In genomic region chr5:170861855-170862766, GRCh38 we compare ENCODE assay signal across 8 cellular contexts. TPM values are rescaled to one million over a fixed set of nuclear protein-coding genes. Genes with fewer than 3 reads are reported as not detected.
DNase-seq lines count a peak whose midpoint lies in the region; ATAC-seq, FAIRE-seq and TF ChIP-seq lines count a peak whose summit lies in the region.

Gene RANBP17, plus strand, starts transcription at chr5:170862018.

- no peaks in the 10 kb centered on the region for H4K20me1 ChIP-seq in H9 (ENCODE audit: control insufficient read depth, insufficient read depth, insufficient read length)
- H4K20me1 ChIP-seq in PC-3 (ENCODE audit: low read length) = no peaks in the 10 kb centered on the region

- no peak for TF ChIP-seq EP300 in A549 (IDR thresholded peaks at IDR 0.05)

- H3K27ac ChIP-seq in A549 (peak within 1 kb of the TSS; percentile 88 to 99), H9 (ENCODE audit: insufficient read length, low read depth, low read length) (no peak within 1 kb of the TSS), PC-3 (ENCODE audit: low read length) (no peak within 1 kb of the TSS), lung (ENCODE audit: low read depth in 1 of 2, low read length in 1 of 2) (peak within 1 kb of the TSS in 1 of 2 donors; percentile 73), temporal lobe (ENCODE audit: low read depth, low read length) (no peak within 1 kb of the TSS)

- no peaks in the 10 kb centered on the region for H3F3A ChIP-seq in PC-3 (ENCODE audit: low read length, unreplicated experiment)

- peak; percentile 71 to 75 for DNase-seq in A549 (ENCODE audit: low read depth in 1 of 2, low spot score in 1 of 2)
- DNase-seq in H9 = peak; percentile 88
- peak; percentile 32 for DNase-seq in PC-3
- peak; percentile 65 for DNase-seq in lung (ENCODE audit: low spot score)

- H3K4me2 ChIP-seq in A549 = peak within 1 kb of the TSS; percentile 96
- peak within 1 kb of the TSS; percentile 95 for H3K4me2 ChIP-seq in H9 (ENCODE audit: insufficient read depth, insufficient read length, low read length)
- H3K4me2 ChIP-seq in PC-3 (ENCODE audit: low read length) = peak within 1 kb of the TSS; percentile 89

- H4K91ac ChIP-seq in H9 (ENCODE audit: insufficient read length, low read depth, low read length) = no peak within 1 kb of the TSS

- peaks cover 30% of the 10 kb centered on the region for H3K9me3 ChIP-seq in A549
- peaks cover 6% of the 10 kb centered on the region for H3K9me3 ChIP-seq in H9 (ENCODE audit: control insufficient read depth, low read depth, low read length)
- peaks cover 7% of the 10 kb centered on the region; the same call in 1 of the 2 replicates for H3K9me3 ChIP-seq in PC-3 (ENCODE audit: low read length)
- peaks cover 2% of the 10 kb centered on the region for H3K9me3 ChIP-seq in endocrine pancreas (ENCODE audit: control insufficient read depth, low read length)
- H3K9me3 ChIP-seq in lung (ENCODE audit: control insufficient read depth in 2 of 2, insufficient read depth in 1 of 2, low read length in 1 of 2) = peaks cover 4 to 5% of the 10 kb centered on the region in 2 donors

- ATAC-seq in A549 (peak; percentile 89 to 96), PC-3 (peak; percentile 77), lung (ENCODE audit: insufficient read depth, low FRiP score) (peak; percentile 78), GM19395 (IDR thresholded peaks at IDR 0.05; ENCODE audit: unreplicated experiment) (no peak), HG02840 (IDR thresholded peaks at IDR 0.05; ENCODE audit: low FRiP score, unreplicated experiment) (no peak)

- peaks cover 8% of the 10 kb centered on the region for H3K23me2 ChIP-seq in H9 (ENCODE audit: insufficient read length, low read depth, low read length, poor library complexity, severe bottlenecking)

- H3K27me3 ChIP-seq in H9 (ENCODE audit: insufficient read depth, low read length) = no peaks in the 10 kb centered on the region; the same call in 1 of the 2 replicates
- H3K27me3 ChIP-seq in PC-3 (ENCODE audit: low read length) = no peaks in the 10 kb centered on the region
- H3K27me3 ChIP-seq in endocrine pancreas (ENCODE audit: control insufficient read depth, insufficient read depth, low read length) = peaks cover 2% of the 10 kb centered on the region
- no peaks in the 10 kb centered on the region for H3K27me3 ChIP-seq in lung (ENCODE audit: control insufficient read depth, insufficient read depth)

- H3K23ac ChIP-seq in H9 (ENCODE audit: insufficient read length, low read depth, low read length) = no peak within 1 kb of the TSS

- no peak within 1 kb of the TSS for H4K8ac ChIP-seq in H9 (replicated peaks; ENCODE audit: insufficient read length, low read depth, low read length)

- H3K4me1 ChIP-seq in A549 (peaks cover 9% of the 10 kb centered on the region), H9 (ENCODE audit: insufficient read depth, low read length) (no peaks in the 10 kb centered on the region; the same call in 1 of the 2 replicates), PC-3 (ENCODE audit: insufficient read depth, low read length) (peaks cover 6% of the 10 kb centered on the region; the same call in 1 of the 2 replicates), endocrine pancreas (ENCODE audit: control insufficient read depth, insufficient read depth, low read length) (no peaks in the 10 kb centered on the region), lung (ENCODE audit: control insufficient read depth in 2 of 2, insufficient read depth in 2 of 2, low read length in 2 of 2) (peaks cover 2 to 5% of the 10 kb centered on the region in 2 donors)

- H2BK20ac ChIP-seq in H9 (ENCODE audit: low read depth, low read length, poor library complexity, severe bottlenecking) = no peak within 1 kb of the TSS

- TF ChIP-seq POLR2A in A549 (IDR thresholded peaks at IDR 0.05; ENCODE audit: low read length) = peak; percentile 67

- H3K36me3 ChIP-seq in PC-3 (ENCODE audit: low read depth, low read length) (no peaks in the 10 kb centered on the region), endocrine pancreas (ENCODE audit: control insufficient read depth, insufficient read depth, low read length) (no peaks in the 10 kb centered on the region), lung (ENCODE audit: control insufficient read depth in 2 of 2, insufficient read depth in 2 of 2, low read length in 2 of 2) (no peaks in the 10 kb centered on the region)

- H3K4me3 Mint-ChIP-seq in H9 = peak within 1 kb of the TSS; percentile 83 to 86

- H2AFZ ChIP-seq in H9 (ENCODE audit: low read length) (no peak within 1 kb of the TSS), PC-3 (ENCODE audit: low read length) (peak within 1 kb of the TSS; percentile 81)

- no peak for FAIRE-seq in A549 (lab: Jason Lieb, UNC)

- no peak within 1 kb of the TSS for H2BK120ac ChIP-seq in H9 (ENCODE audit: low read depth, low read length, poor library complexity, severe bottlenecking)

- CTCF ChIA-PET in A549 (lab: Yijun Ruan, JAX) = no interaction called here
- CTCF ChIA-PET in PC-3 (lab: Charles Lee) = no interaction called here

- no peak within 1 kb of the TSS for H2AK5ac ChIP-seq in H9 (ENCODE audit: insufficient read length, low read length)

- peak within 1 kb of the TSS; percentile 78 for H3K9ac ChIP-seq in H9 (ENCODE audit: extremely low read depth, insufficient read length, low read length)
- H3K9ac ChIP-seq in PC-3 (ENCODE audit: low read length) = peak within 1 kb of the TSS; percentile 69
- no peak within 1 kb of the TSS for H3K9ac ChIP-seq in endocrine pancreas (ENCODE audit: control insufficient read depth, insufficient read depth, low read length)

- no peak within 1 kb of the TSS for H3K56ac ChIP-seq in H9 (ENCODE audit: insufficient read length, low read depth, low read length)

- no peak within 1 kb of the TSS for H3T11ph ChIP-seq in H9 (ENCODE audit: low read length)

- TF ChIP-seq CTCF in A549 (IDR thresholded peaks at IDR 0.05) (no peak), H9 (conservative IDR thresholded peaks at IDR 0.05) (peak; percentile 28; the same call in 2 of the 3 replicates), PC-3 (conservative IDR thresholded peaks at IDR 0.05; ENCODE audit: low read depth, low read length) (no peak), lung (IDR thresholded peaks at IDR 0.05; ENCODE audit: control extremely low read depth, extremely low read depth) (no peak)

- intact Hi-C loops in PC-3 (cut with micrococcal nuclease) = loop anchor here (2.0 to 5.0 kb wide), 2 partner anchors 31 to 45 kb away; no protein-coding TSS in a partner anchor

- H3K14ac ChIP-seq in H9 (ENCODE audit: insufficient read depth, low read length) = peak within 1 kb of the TSS; percentile 94

- peaks cover 6% of the 10 kb centered on the region for H3K79me1 ChIP-seq in H9 (ENCODE audit: insufficient read depth, low read depth, low read length, poor library complexity, severe bottlenecking)

- peak within 1 kb of the TSS; percentile 95 for H3K4me3 ChIP-seq in A549
- peak within 1 kb of the TSS; percentile 79 for H3K4me3 ChIP-seq in PC-3 (ENCODE audit: low read length)
- peak within 1 kb of the TSS; percentile 9 for H3K4me3 ChIP-seq in endocrine pancreas (ENCODE audit: control insufficient read depth, insufficient read depth, low read length)
- peak within 1 kb of the TSS; percentile 81 for H3K4me3 ChIP-seq in lung

- H3K79me2 ChIP-seq in H9 (ENCODE audit: insufficient read depth, low read length) (peaks cover 12% of the 10 kb centered on the region), PC-3 (ENCODE audit: low read length) (peaks cover 15% of the 10 kb centered on the region)

- H3K9me2 ChIP-seq in PC-3 (replicated peaks; ENCODE audit: low read length) = no peaks in the 10 kb centered on the region

- no TSS peak for BruUV-seq in PC-3 (replicated peaks; lab: Mats Ljungman, UMichigan)

- POLR2A ChIA-PET in A549 (lab: Yijun Ruan, JAX) = no interaction called here
- POLR2A ChIA-PET in PC-3 (lab: Charles Lee; ENCODE audit: unreplicated experiment) = no interaction called here

- H3K27ac Mint-ChIP-seq in H9 = peak within 1 kb of the TSS in 1 of 3 experiments; percentile 18; a peak in 2 of 7 replicates

- H3K9me3 Mint-ChIP-seq in H9 = peaks cover 15% of the 10 kb centered on the region in 2 experiments

- peaks cover 19% of the 10 kb centered on the region for H3K27me3 Mint-ChIP-seq in H9 (ENCODE audit: low read depth)

- peaks cover 22 to 23% of the 10 kb centered on the region in 2 experiments for H3K4me1 Mint-ChIP-seq in H9

- H3K18ac ChIP-seq in H9 (ENCODE audit: insufficient read length, low read depth, low read length) = peak within 1 kb of the TSS; percentile 89

- H4K5ac ChIP-seq in H9 (ENCODE audit: insufficient read length, low read depth, low read length) = no peak within 1 kb of the TSS

- no peak within 1 kb of the TSS for H2BK15ac ChIP-seq in H9 (ENCODE audit: low read depth, low read length)

- no peak within 1 kb of the TSS for H3K4ac ChIP-seq in H9 (ENCODE audit: low read depth, low read length)

- TF ChIP-seq RAD21 in A549 (conservative IDR thresholded peaks at IDR 0.05 in 1 of 2, IDR thresholded peaks at IDR 0.05 in 1 of 2) = no peak

- 1% methylated on average over 16 of the region's 109 CpGs for WGBS in A549 (ENCODE audit: missing lambda C conversion rate)
- no CpG with 5 or more reads among the region's 109 CpGs for WGBS in H9 (ENCODE audit: extremely low coverage, insufficient read length, low lambda C conversion rate)
- 1 to 3% methylated on average over 60 to 109 of the region's 109 CpGs for WGBS in lung, 2 donors

- H3K36me3 Mint-ChIP-seq in H9 (ENCODE audit: insufficient read depth in 1 of 3, low read depth in 3 of 3) = peaks cover 10 to 17% (median 16%) of the 10 kb centered on the region in 3 experiments

- no peak within 1 kb of the TSS for H2BK5ac ChIP-seq in H9 (ENCODE audit: insufficient read length, low read length)

- no peak within 1 kb of the TSS for H2BK12ac ChIP-seq in H9 (ENCODE audit: insufficient read length, low read depth, low read length)

TF ChIP-seq in A549, 52 proteins besides CTCF, POLR2A, EP300 and RAD21 (continues in another document):
- no peak for TF ChIP-seq CBX8 (IDR thresholded peaks at IDR 0.05)
- no peak for TF ChIP-seq JUNB (IDR thresholded peaks at IDR 0.05)
- peak; percentile 96 for TF ChIP-seq E2F6 (IDR thresholded peaks at IDR 0.05; ENCODE audit: borderline replicate concordance, low read depth)

RNA-seq across cellular contexts. Expression of gene RANBP17, which starts in this region (rescaled TPM):
- polyA plus RNA-seq in A549 (2011; rRNA removed) (9.2 and 11.4 TPM in 2 replicates), A549 (2017; fragmentation: RNase III; extraction: RNeasy Plus Mini Kit Qiagen cat#74134 plus additional on column Dnase treatment) (3.0 to 3.4 TPM (median 3.4 TPM) in 3 replicates), lung (1 to 10 TPM; 1.8 to 5.3 TPM)
- polyA plus RNA-seq in A549 (2012; cell fraction: cytosol; rRNA removed) = 2.6 and 2.8 TPM in 2 replicates
- 6.3 and 7.3 TPM in 2 replicates for polyA plus RNA-seq in A549 (2012; cell fraction: nucleus; rRNA removed)
- polyA minus RNA-seq in A549 (2011; rRNA and poly(A)+ RNA removed) = 19.0 and 24.1 TPM in 2 replicates
- total RNA-seq in H9 (2021) (16.5 and 20.0 TPM in 2 replicates), PC-3 (2014; rRNA removed) (6.0 and 19.3 TPM in 2 replicates), lung (100 to 1,000 TPM in 1 of 2 donors, 10 to 100 TPM in 1; 16.7 to 130 TPM), temporal lobe (72.0 TPM)

Comparison
In these comparisons a context has a peak if more than half of its experiments do, and no peak if none do; other contexts are left out.
1. ATAC-seq: peak in A549 (2 of 2), PC-3 (single experiment) and lung (single experiment); none in GM19395 (single experiment) and HG02840 (single experiment).
2. DNase-seq: peak in every context shown above with its lines; median percentile 88 in H9; 73 in A549; 65 in lung; 32 in PC-3.
3. H3K27ac ChIP-seq: peak in A549 (2 of 2); none in H9 (single experiment), PC-3 (single experiment) and temporal lobe (single experiment).
4. H3K4me3 ChIP-seq: peak in every context shown above with its lines; median percentile 95 in A549; 81 in lung; 79 in PC-3; 9 in endocrine pancreas.
5. Peak in every context shown above with its lines, with median percentiles within 50 percentile points of each other: H3K4me2 ChIP-seq.